ENCODE assay signal across 9 cellular contexts in the genomic region with DNA sequence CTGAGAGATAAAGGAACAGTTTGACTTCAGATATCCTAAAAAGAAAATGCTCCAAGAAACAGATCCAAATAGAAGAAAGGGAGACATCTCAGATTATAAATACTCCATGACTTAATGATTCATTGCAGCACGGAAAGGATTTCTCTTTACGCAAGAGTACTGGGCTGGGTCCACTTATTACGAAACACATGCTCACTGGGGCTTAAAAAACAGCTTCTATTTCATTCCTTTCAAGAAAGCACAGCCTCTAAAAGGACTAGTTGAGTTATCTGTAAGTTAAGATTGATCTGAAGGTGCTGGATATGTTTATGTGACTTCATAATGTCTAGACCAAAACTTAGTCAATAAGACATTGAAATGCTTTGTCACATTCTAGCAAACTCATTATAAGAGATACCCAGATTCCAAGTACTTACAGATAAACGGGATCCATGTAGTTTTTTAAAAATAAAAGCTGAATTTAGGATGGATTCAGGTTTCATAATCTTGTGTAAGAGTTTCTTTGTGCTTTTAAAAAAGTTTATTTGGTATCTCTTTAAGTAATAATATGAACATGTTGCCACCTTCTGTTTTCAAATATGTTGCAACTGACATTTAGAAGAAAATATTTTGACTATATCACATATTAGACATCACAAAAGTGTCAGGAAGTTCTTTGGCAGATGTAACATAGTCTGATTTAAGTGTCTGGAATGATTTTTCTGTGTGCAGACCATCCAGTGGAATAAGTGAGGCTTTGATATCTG.
DNase-seq lines count a peak whose midpoint lies in the region; ATAC-seq, FAIRE-seq and TF ChIP-seq lines count a peak whose summit lies in the region.
"Had no signal": no experiment of that assay in that cellular context is flagged by ENCODE, and none has a peak within 500 bp of the region (broad histone marks: within the 10 kb centered on the region; RNA-seq: fewer than 3 reads in every experiment).

No MANE protein-coding gene starts in this region.

- H3K9me2 ChIP-seq in HCT116 (ENCODE audit: insufficient read depth): no peaks in the 10 kb centered on the region

- no peaks in the 10 kb centered on the region for H3K36me3 ChIP-seq in HCT116 (ENCODE audit: control insufficient read depth in 1 of 2, insufficient read depth in 2 of 2, low read length in 2 of 2)
- peaks cover 14% of the 10 kb centered on the region for H3K36me3 ChIP-seq in right atrium auricular region
- H3K36me3 ChIP-seq in skeletal muscle tissue (ENCODE audit: control insufficient read depth in 3 of 3, insufficient read depth in 3 of 3, low read length in 3 of 3): peaks cover 14 to 15% (median 15%) of the 10 kb centered on the region in 3 donors

- H2AFZ ChIP-seq in HCT116 (ENCODE audit: low read depth, low read length, poor library complexity, severe bottlenecking): peak overlapping the region; percentile 96

- DNase-seq in HCT116 (ENCODE audit: low read depth, low spot score) (peak; percentile 18), right atrium auricular region (ENCODE audit: low spot score) (peak; percentile 78), H54 (ENCODE audit: insufficient read length, low spot score) (no peak), NCI-H1436 treated with DMSO at 0.1 percent for 48 hours (lab: John Stamatoyannopoulos, UW) (no peak), GM12892 (ENCODE audit: insufficient read length) (no peak)
- DNase-seq in activated CD4-positive, alpha-beta T cell treated with anti-CD3 and anti-CD28 coated beads, Interleukin-2, amount 50 U/mL, for 48 hours: no peak
- DNase-seq: activated CD8-positive, alpha-beta memory T cell treated with anti-CD3 and anti-CD28 coated beads, Interleukin-2, amount 50 U/mL, for 4 hours had no signal

- H3K4me1 ChIP-seq in HCT116 (ENCODE audit: control insufficient read depth in 1 of 2, insufficient read depth in 2 of 2, low read length in 2 of 2): peaks cover 2 to 12% of the 10 kb centered on the region in 2 experiments; a peak in 2 of 4 replicates
- H3K4me1 ChIP-seq in right atrium auricular region: peaks cover 0 to 33% of the 10 kb centered on the region in 2 donors
- H3K4me1 ChIP-seq in skeletal muscle tissue (ENCODE audit: control insufficient read depth in 3 of 3, insufficient read depth in 3 of 3, low read length in 3 of 3): peaks cover 4 to 30% (median 10%) of the 10 kb centered on the region in 3 donors

- H3K4me3 ChIP-seq in HCT116 (replicated peaks in 1 of 2; ENCODE audit: low read depth in 1 of 2, low read length in 2 of 2) (peak overlapping the region in 1 of 2 experiments; percentile 16; a peak in 1 of 4 replicates), right atrium auricular region (peak overlapping the region in 1 of 2 donors; percentile 7), skeletal muscle tissue (ENCODE audit: low read length in 3 of 3) (peak overlapping the region; percentile 79 to 83 (median 82))

- no peak overlapping the region for H3K9ac ChIP-seq in HCT116 (ENCODE audit: low read length)
- peak overlapping the region; percentile 89 to 97 (median 95) for H3K9ac ChIP-seq in skeletal muscle tissue (ENCODE audit: low read depth in 1 of 3, low read length in 3 of 3)

- RAD21 ChIA-PET in HCT116 (lab: Charles Lee; ENCODE audit: low non-redundant PET in 1 of 2, low total read pairs in 2 of 2, uncharacterized antibody in 2 of 2, unreplicated experiment in 2 of 2): no interaction called here

- H3K27ac ChIP-seq in HCT116 (ENCODE audit: low read depth, low read length) (no peak overlapping the region), VCaP (peak overlapping the region; percentile 79), right atrium auricular region (peak overlapping the region; percentile 81 to 94), skeletal muscle tissue (ENCODE audit: low read depth, low read length) (peak overlapping the region; percentile 97)

- no TSS peak for BruUV-seq in HCT116 (replicated peaks; lab: Mats Ljungman, UMichigan)

- no peaks in the 10 kb centered on the region for H3K27me3 ChIP-seq in HCT116 (ENCODE audit: insufficient read depth, low read length)
- no peaks in the 10 kb centered on the region for H3K27me3 ChIP-seq in right atrium auricular region
- no peaks in the 10 kb centered on the region for H3K27me3 ChIP-seq in skeletal muscle tissue (ENCODE audit: control insufficient read depth in 3 of 3, insufficient read depth in 3 of 3, low read length in 3 of 3)

- POLR2A ChIA-PET in HCT116 (lab: Charles Lee): no interaction called here

- H3K9me3 ChIP-seq in HCT116 (ENCODE audit: control insufficient read depth in 1 of 2, insufficient read depth in 1 of 2, low read depth in 1 of 2, low read length in 2 of 2) (no peaks in the 10 kb centered on the region), right atrium auricular region (no peaks in the 10 kb centered on the region), skeletal muscle tissue (ENCODE audit: control insufficient read depth in 3 of 3, low read length in 3 of 3) (no peaks in the 10 kb centered on the region)

- no peak for FAIRE-seq in H54 (lab: Jason Lieb, UNC)
- no peak for FAIRE-seq in GM12892 (lab: Jason Lieb, UNC)

- TF ChIP-seq CTCF in HCT116 (IDR thresholded peaks at IDR 0.05 in 2 of 3, conservative IDR thresholded peaks at IDR 0.05 in 1 of 3; ENCODE audit: borderline replicate concordance in 1 of 3, insufficient read depth in 1 of 3, low read depth in 2 of 3, low read length in 2 of 3) (no peak), VCaP (conservative IDR thresholded peaks at IDR 0.05) (no peak), right atrium auricular region (IDR thresholded peaks at IDR 0.05) (no peak)

- no peaks in the 10 kb centered on the region for H3K79me2 ChIP-seq in HCT116 (ENCODE audit: insufficient read depth, low read length)

- TF ChIP-seq RAD21 in HCT116 (IDR thresholded peaks at IDR 0.05; ENCODE audit: low read depth): no peak

- no peaks in the 10 kb centered on the region for H4K20me1 ChIP-seq in HCT116 (ENCODE audit: insufficient read depth)

- CTCF ChIA-PET in HCT116 (lab: Charles Lee): interaction anchor here (6.4 kb wide), 1 partner anchor 16 kb away, joined by 37 read pairs; no protein-coding TSS in a partner anchor

- ATAC-seq in HCT116: peak; percentile 47; the same call in 1 of the 2 replicates

- intact Hi-C loops in HCT116 (cut with micrococcal nuclease): no loop called here

- peak overlapping the region; percentile 58 for H3K4me2 ChIP-seq in HCT116 (ENCODE audit: low read length)

- TF ChIP-seq POLR2A in HCT116 (IDR thresholded peaks at IDR 0.05; ENCODE audit: borderline replicate concordance, extremely low read depth, insufficient read depth, insufficient read length) (no peak), H54 (IDR thresholded peaks at IDR 0.05; ENCODE audit: low read depth, low read length) (no peak), GM12892 (IDR thresholded peaks at IDR 0.05; ENCODE audit: low read depth, low read length) (no peak)

TF ChIP-seq in HCT116, 20 proteins besides CTCF, POLR2A, EP300 and RAD21:
- no peak for TF ChIP-seq FOSL1 (IDR thresholded peaks at IDR 0.05; ENCODE audit: low read depth)
- TF ChIP-seq CEBPB (IDR thresholded peaks at IDR 0.05; ENCODE audit: low read depth): peak; percentile 91

Comparison
In these comparisons a context has a peak if more than half of its experiments do, and no peak if none do; other contexts are left out.
1. DNase-seq: peak in HCT116 (single experiment) and right atrium auricular region (single experiment); none in H54 (single experiment), NCI-H1436 treated with DMSO at 0.1 percent for 48 hours (single experiment), GM12892 (single experiment) and activated CD4-positive, alpha-beta T cell treated with anti-CD3 and anti-CD28 coated beads, Interleukin-2, amount 50 U/mL, for 48 hours (0 of 2).